8 cellular contexts compared by ENCODE assay signal in genomic region chr1:46667782-46668760, GRCh38. TPM values are rescaled to one million over a fixed set of nuclear protein-coding genes. Genes with fewer than 3 reads are reported as not detected.
DNase-seq lines count a peak whose midpoint lies in the region; ATAC-seq and TF ChIP-seq lines count a peak whose summit lies in the region.

A gene with protein sequence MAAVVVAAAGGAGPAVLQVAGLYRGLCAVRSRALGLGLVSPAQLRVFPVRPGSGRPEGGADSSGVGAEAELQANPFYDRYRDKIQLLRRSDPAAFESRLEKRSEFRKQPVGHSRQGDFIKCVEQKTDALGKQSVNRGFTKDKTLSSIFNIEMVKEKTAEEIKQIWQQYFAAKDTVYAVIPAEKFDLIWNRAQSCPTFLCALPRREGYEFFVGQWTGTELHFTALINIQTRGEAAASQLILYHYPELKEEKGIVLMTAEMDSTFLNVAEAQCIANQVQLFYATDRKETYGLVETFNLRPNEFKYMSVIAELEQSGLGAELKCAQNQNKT (minus strand): TSS chr1:46668364. CDS start chr1:46668322, 42 bp downstream.

- no peaks in the 10 kb centered on the region for H3K9me3 ChIP-seq in liver (ENCODE audit: control insufficient read depth in 4 of 4, low read length in 3 of 4)

- peaks cover 2 to 15% (median 5%) of the 10 kb centered on the region in 4 donors for H3K36me3 ChIP-seq in liver (ENCODE audit: control insufficient read depth in 4 of 4, insufficient read depth in 3 of 4, low read depth in 1 of 4, low read length in 3 of 4)

- H3K4me1 ChIP-seq in liver (ENCODE audit: control insufficient read depth in 4 of 4, insufficient read depth in 4 of 4, low read length in 3 of 4) = peaks cover 0 to 17% (median 13%) of the 10 kb centered on the region in 4 donors

- H3K4me3 ChIP-seq in dorsolateral prefrontal cortex = peak within 1 kb of the TSS; percentile 69 to 99 (median 94)
- peak within 1 kb of the TSS; percentile 91 to 97 (median 94) for H3K4me3 ChIP-seq in liver (ENCODE audit: low read depth in 1 of 3, low read length in 3 of 3)

- peak; percentile 64 for ATAC-seq in GM18861 (IDR thresholded peaks at IDR 0.05; ENCODE audit: unreplicated experiment)
- ATAC-seq in HG03103 (IDR thresholded peaks at IDR 0.05; ENCODE audit: low read depth, unreplicated experiment) = peak; percentile 72

- H3K27ac ChIP-seq in dorsolateral prefrontal cortex (peak within 1 kb of the TSS; percentile 24 to 94 (median 88)), liver (ENCODE audit: low read depth in 1 of 2, low read length in 2 of 2) (peak within 1 kb of the TSS; percentile 48 to 61)

- no peak for TF ChIP-seq RAD21 in liver (IDR thresholded peaks at IDR 0.05)

- in situ Hi-C loops in ACHN (cut with HindIII; ENCODE audit: low pct_ligation_motif_present, low pct_unique_long_range_greater_than_20kb, low sequenced_read_pairs) = no loop called here

- under 1% methylated on average over 96 of the region's 96 CpGs for WGBS in liver

- H3K9ac ChIP-seq in liver (ENCODE audit: low read depth in 1 of 2, low read length in 2 of 2) = peak within 1 kb of the TSS; percentile 60 to 68

- H3K27me3 ChIP-seq in dorsolateral prefrontal cortex = no peaks in the 10 kb centered on the region
- H3K27me3 ChIP-seq in liver (ENCODE audit: control insufficient read depth in 4 of 4, insufficient read depth in 4 of 4, low read length in 3 of 4) = no peaks in the 10 kb centered on the region

- DNase-seq in ACHN (peak; percentile 64), NCI-H510A treated with DMSO at 0.1 percent for 48 hours (lab: John Stamatoyannopoulos, UW) (peak; percentile 66), dorsolateral prefrontal cortex (peak; percentile 58 to 83 (median 72))
- DNase-seq in activated CD4-positive, alpha-beta T cell treated with anti-CD3 and anti-CD28 coated beads, Interleukin-2, amount 50 U/mL, for 24 hours (ENCODE audit: low read depth in 1 of 2, low spot score in 1 of 2) = peak; percentile 45 to 58
- peak; percentile 61 for DNase-seq in stimulated activated CD4-positive, alpha-beta T cell treated with anti-CD3 and anti-CD28 coated beads, Interleukin-4, amount 100 ng/mL, for 24 hours

- intact Hi-C loops in dorsolateral prefrontal cortex (cut with DNase I) = loop anchor here (2.0 to 5.0 kb wide), 3 partner anchors 49 to 136 kb away; partner anchors contain the start of gene EFCAB14 (in 2 of the 2)

- peak in 15 of 56 donors; percentile 2 to 46 (median 20) for TF ChIP-seq CTCF in dorsolateral prefrontal cortex (IDR thresholded peaks at IDR 0.05 in 54 of 56, conservative IDR thresholded peaks at IDR 0.05 in 2 of 56; ENCODE audit: low read depth in 1 of 56, partially characterized antibody in 56 of 56)
- TF ChIP-seq CTCF in liver (IDR thresholded peaks at IDR 0.05; ENCODE audit: low read depth, low read length, missing input control) = no peak

TF ChIP-seq in liver, 16 proteins besides CTCF, POLR2A, EP300 and RAD21:
- peak in 1 of 2 donors; percentile 39 for TF ChIP-seq GABPA (IDR thresholded peaks at IDR 0.05 in 1 of 2, conservative IDR thresholded peaks at IDR 0.05 in 1 of 2)
- TF ChIP-seq RXRA (IDR thresholded peaks at IDR 0.05) = peak; percentile 65 to 74
- TF ChIP-seq SP1 (IDR thresholded peaks at IDR 0.05) = peak; percentile 41
- TF ChIP-seq EGR1 (IDR thresholded peaks at IDR 0.05; ENCODE audit: low read depth in 2 of 2) = no peak
- no peak for TF ChIP-seq ZBTB33 (IDR thresholded peaks at IDR 0.05)
- TF ChIP-seq FOXA1 (IDR thresholded peaks at IDR 0.05) = no peak
- no peak for TF ChIP-seq NR2F2 (IDR thresholded peaks at IDR 0.05)
- TF ChIP-seq YY1 (IDR thresholded peaks at IDR 0.05) = peak; percentile 27
- TF ChIP-seq, protein P1, sequence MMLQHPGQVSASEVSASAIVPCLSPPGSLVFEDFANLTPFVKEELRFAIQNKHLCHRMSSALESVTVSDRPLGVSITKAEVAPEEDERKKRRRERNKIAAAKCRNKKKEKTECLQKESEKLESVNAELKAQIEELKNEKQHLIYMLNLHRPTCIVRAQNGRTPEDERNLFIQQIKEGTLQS (IDR thresholded peaks at IDR 0.05) = no peak
- TF ChIP-seq FOXA2 (IDR thresholded peaks at IDR 0.05) = no peak
- no peak for TF ChIP-seq HNF4A (conservative IDR thresholded peaks at IDR 0.05)
- TF ChIP-seq TAF1 (conservative IDR thresholded peaks at IDR 0.05) = no peak
- TF ChIP-seq HNF4G (IDR thresholded peaks at IDR 0.05) = no peak
- no peak for TF ChIP-seq JUND (IDR thresholded peaks at IDR 0.05)
- no peak for TF ChIP-seq MAX (IDR thresholded peaks at IDR 0.05)
- TF ChIP-seq REST (IDR thresholded peaks at IDR 0.05) = no peak

RNA-seq across cellular contexts. Expression of the gene that starts here (rescaled TPM):
- total RNA-seq in dorsolateral prefrontal cortex = 100 to 1,000 TPM in 43 of 120 experiments, 10 to 100 TPM in 77; 65.7 to 127 (median 93.4) TPM
- total RNA-seq in liver = 10 to 100 TPM; 35.3 to 37.9 TPM
- polyA plus RNA-seq in liver = 10 to 100 TPM; 36.0 to 54.1 TPM

Comparison
In these comparisons a context has a peak if more than half of its experiments do, and no peak if none do; other contexts are left out.
1. Peak in every context shown above with its lines: DNase-seq, ATAC-seq, H3K4me3 ChIP-seq and H3K27ac ChIP-seq.